Comparison of ENCODE assay signal across 38 cellular contexts in genomic region chr9:117075636-117076035, GRCh38.
"Had no signal": no experiment of that assay in that cellular context is flagged by ENCODE, and none has a peak within 500 bp of the region (broad histone marks: within the 10 kb centered on the region; RNA-seq: fewer than 3 reads in every experiment).

No MANE protein-coding gene starts in this region.

- H3K27me3 ChIP-seq: adrenal gland, body of pancreas, brain microvascular endothelial cell, breast epithelium, cardiac muscle cell had no signal

- ATAC-seq: activated CD4-positive, alpha-beta T cell treated with anti-CD3 and anti-CD28 coated beads for 36 hours; activated CD4-positive, CD25-positive, alpha-beta regulatory T cell treated with anti-CD3 and anti-CD28 coated beads, Interleukin-2, amount 50 U/mL, for 24 hours; activated CD8-positive, alpha-beta T cell treated with anti-CD3 and anti-CD28 coated beads for 36 hours; activated naive CD4-positive, alpha-beta T cell treated with anti-CD3 and anti-CD28 coated beads, Interleukin-2, amount 50 U/mL, for 72 hours; activated T-cell treated with anti-CD3 and anti-CD28 coated beads, Interleukin-2, amount 50 U/mL, for 4 hours; activated T-cell treated with anti-CD3 and anti-CD28 coated beads, Interleukin-2, amount 50 U/mL, for 72 hours; activated T-helper 17 cell treated with anti-CD3 and anti-CD28 coated beads, Interleukin-2, amount 50 U/mL, for 72 hours; body of pancreas; WTC11 had no signal

- H3K4me1 ChIP-seq: adrenal gland, body of pancreas, breast epithelium had no signal

- DNase-seq: activated CD4-positive, alpha-beta memory T cell treated with anti-CD3 and anti-CD28 coated beads for 36 hours; activated CD4-positive, alpha-beta T cell treated with anti-CD3 and anti-CD28 coated beads for 1 hour; activated CD4-positive, alpha-beta T cell treated with anti-CD3 and anti-CD28 coated beads for 36 hours; activated CD4-positive, alpha-beta T cell treated with anti-CD3 and anti-CD28 coated beads, Interleukin-2, amount 10 ng/mL, durations not matched to agents 24 days and 14 days; activated CD4-positive, alpha-beta T cell treated with anti-CD3 and anti-CD28 coated beads, Interleukin-2, amount 50 U/mL, for 1 hour; activated CD4-positive, alpha-beta T cell treated with anti-CD3 and anti-CD28 coated beads, Interleukin-2, amount 50 U/mL, for 4 hours; activated CD4-positive, CD25-positive, alpha-beta regulatory T cell; activated CD8-positive, alpha-beta memory T cell treated with anti-CD3 and anti-CD28 coated beads, Interleukin-2, amount 50 U/mL, for 4 hours; activated CD8-positive, alpha-beta T cell treated with anti-CD3 and anti-CD28 coated beads for 36 hours; activated effector memory CD4-positive, alpha-beta T cell treated with anti-CD3 and anti-CD28 coated beads, Interleukin-2, amount 50 U/mL, for 16 hours; activated gamma-delta T cell treated with Interleukin-2 at 50 U/mL for 16 hours; activated naive CD4-positive, alpha-beta T cell; activated naive CD4-positive, alpha-beta T cell treated with anti-CD3 and anti-CD28 coated beads for 36 hours; activated naive CD4-positive, alpha-beta T cell treated with anti-CD3 and anti-CD28 coated beads, Interleukin-2, amount 50 U/mL, for 16 hours; activated naive CD8-positive, alpha-beta T cell treated with anti-CD3 and anti-CD28 coated beads for 36 hours; activated T-cell treated with anti-CD3 and anti-CD28 coated beads for 4 hours; activated T-cell treated with anti-CD3 and anti-CD28 coated beads, Interleukin-2, amount 50 U/mL, for 1 hour; activated T-cell treated with anti-CD3 and anti-CD28 coated beads, Interleukin-2, amount 50 U/mL, for 4 hours; activated T-cell treated with anti-CD3 and anti-CD28 coated beads, Interleukin-2, amount 50 U/mL, for 72 hours; adrenal gland; amniotic stem cell; aorta; body of pancreas; brain microvascular endothelial cell; caudate nucleus; cerebellar nuclear complex; T-helper 1 cell; T-helper 2 cell; T-helper 9 cell had no signal

- H3K36me3 ChIP-seq: adrenal gland, brain microvascular endothelial cell, breast epithelium, cardiac muscle cell had no signal

- H3K27ac ChIP-seq: adrenal gland, body of pancreas, brain microvascular endothelial cell, breast epithelium, cardiac muscle cell, VCaP had no signal

- FAIRE-seq: astrocyte, TTC549 had no signal

- H3K9me3 ChIP-seq: adrenal gland, body of pancreas, breast epithelium had no signal

- H3K4me3 ChIP-seq: adrenal gland, body of pancreas, breast epithelium, cardiac muscle cell had no signal
